Comparison of ENCODE assay signal across 8 cellular contexts in the genomic region with DNA sequence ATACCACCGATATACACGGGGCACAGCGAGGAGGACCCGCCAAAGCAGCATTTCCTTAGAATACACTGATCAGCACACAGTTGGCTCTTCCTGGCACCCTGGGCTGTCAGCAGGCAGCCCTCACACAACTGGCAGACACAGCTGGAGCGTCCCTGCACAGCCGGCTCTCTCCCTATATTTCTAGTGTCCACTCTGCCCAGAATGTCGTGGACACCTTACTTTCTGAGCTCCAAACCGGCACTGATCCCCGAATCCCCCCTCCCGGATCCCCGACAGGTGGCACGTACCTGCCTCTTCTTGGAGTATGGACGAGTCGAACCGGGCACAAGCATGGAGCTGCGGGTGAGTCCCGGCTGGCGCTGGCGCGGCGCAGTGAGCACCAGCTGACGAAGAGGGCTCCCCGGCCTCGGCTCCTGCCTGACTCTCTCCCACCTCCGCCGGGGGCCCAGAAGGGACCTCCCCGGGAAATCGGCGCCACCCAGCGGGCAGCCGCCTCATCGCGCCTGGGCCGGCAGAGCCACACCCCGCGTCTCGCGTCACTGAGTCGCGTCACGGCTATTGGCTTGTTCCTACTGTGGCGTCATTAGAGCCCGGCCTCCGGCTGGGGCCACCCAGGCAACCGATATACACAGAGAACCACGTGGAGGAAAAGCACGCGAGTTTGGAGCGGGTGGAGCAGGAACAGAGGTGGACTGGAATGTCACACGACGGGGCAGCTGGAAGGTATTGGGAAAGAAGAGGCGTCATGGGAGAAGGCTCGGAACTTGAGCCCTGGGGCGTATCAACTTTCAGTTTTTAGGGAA. TPM values are rescaled to one million over a fixed set of nuclear protein-coding genes. Genes with fewer than 3 reads are reported as not detected.
A peak's percentile ranks its signal among the peaks of the same experiment; 100 is the strongest.
DNase-seq lines count a peak whose midpoint lies in the region; ATAC-seq and TF ChIP-seq lines count a peak whose summit lies in the region.

A gene with protein sequence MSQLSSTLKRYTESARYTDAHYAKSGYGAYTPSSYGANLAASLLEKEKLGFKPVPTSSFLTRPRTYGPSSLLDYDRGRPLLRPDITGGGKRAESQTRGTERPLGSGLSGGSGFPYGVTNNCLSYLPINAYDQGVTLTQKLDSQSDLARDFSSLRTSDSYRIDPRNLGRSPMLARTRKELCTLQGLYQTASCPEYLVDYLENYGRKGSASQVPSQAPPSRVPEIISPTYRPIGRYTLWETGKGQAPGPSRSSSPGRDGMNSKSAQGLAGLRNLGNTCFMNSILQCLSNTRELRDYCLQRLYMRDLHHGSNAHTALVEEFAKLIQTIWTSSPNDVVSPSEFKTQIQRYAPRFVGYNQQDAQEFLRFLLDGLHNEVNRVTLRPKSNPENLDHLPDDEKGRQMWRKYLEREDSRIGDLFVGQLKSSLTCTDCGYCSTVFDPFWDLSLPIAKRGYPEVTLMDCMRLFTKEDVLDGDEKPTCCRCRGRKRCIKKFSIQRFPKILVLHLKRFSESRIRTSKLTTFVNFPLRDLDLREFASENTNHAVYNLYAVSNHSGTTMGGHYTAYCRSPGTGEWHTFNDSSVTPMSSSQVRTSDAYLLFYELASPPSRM (minus strand): TSS at position 505 of the 803 bp plus-strand sequence. CDS start 8,210 bp downstream, outside the sequence.

- intact Hi-C loops in Caco-2 (cut with micrococcal nuclease; ENCODE audit: unreplicated experiment), result loop anchor here (1.0 kb wide), 4 partner anchors 20 to 140 kb away; no protein-coding TSS in a partner anchor

- H3K36me3 Mint-ChIP-seq in Caco-2 (ENCODE audit: insufficient read depth, unreplicated experiment), result no peaks in the 10 kb centered on the region

- peak; percentile 97 to 99 for TF ChIP-seq CTCF in Caco-2 (IDR thresholded peaks at IDR 0.05; ENCODE audit: insufficient read depth in 1 of 2, low read depth in 1 of 2, low read length in 1 of 2, severe bottlenecking in 1 of 2, unreplicated experiment in 1 of 2)

- TSS peak; percentile 66 for BruUV-seq in Caco-2 (replicated peaks; lab: Mats Ljungman, UMichigan)

- peaks cover 14% of the 10 kb centered on the region for H3K4me1 Mint-ChIP-seq in Caco-2 (ENCODE audit: low read depth, unreplicated experiment)

- H3K4me3 ChIP-seq in Caco-2 (ENCODE audit: low read depth, low read length), result peak within 1 kb of the TSS; percentile 46
- H3K4me3 ChIP-seq in endocrine pancreas (ENCODE audit: control insufficient read depth, insufficient read depth, low read length), result peak within 1 kb of the TSS; percentile 74
- peak within 1 kb of the TSS; percentile 40 to 89 for H3K4me3 ChIP-seq in mesenchymal stem cell (ENCODE audit: insufficient read depth in 1 of 2, low read depth in 1 of 2, low read length in 2 of 2)

- H3K27me3 ChIP-seq in Caco-2 (replicated peaks; ENCODE audit: control insufficient read depth, insufficient read depth, low read length) (no peaks in the 10 kb centered on the region; the same call in 1 of the 2 replicates), endocrine pancreas (ENCODE audit: control insufficient read depth, insufficient read depth, low read length) (no peaks in the 10 kb centered on the region), mesenchymal stem cell (ENCODE audit: control insufficient read depth in 1 of 2, insufficient read depth in 1 of 2, low read length in 2 of 2) (peaks cover 20 to 49% of the 10 kb centered on the region in 2 experiments)

- POLR2A ChIA-PET in Caco-2 (lab: Charles Lee), result interaction anchor here (0.6 to 2.2 kb wide), 7 partner anchors 15 to 483 kb away, joined by 3 to 10 read pairs (median 4); partner anchors contain the start of genes HINFP and RNF26

- peak within 1 kb of the TSS; percentile 36 for H2AFZ ChIP-seq in mesenchymal stem cell (ENCODE audit: low read depth, low read length)

- CTCF ChIA-PET in Caco-2 (lab: Charles Lee), result interaction anchor here (0.6 to 4.7 kb wide), 24 partner anchors 8 to 1044 kb away, joined by 3 to 66 read pairs (median 4); partner anchors contain the start of genes C1QTNF5, CBL and RNF26

- no peak within 1 kb of the TSS for H4K8ac ChIP-seq in mesenchymal stem cell (ENCODE audit: low read length)

- no peaks in the 10 kb centered on the region for H3K79me1 ChIP-seq in mesenchymal stem cell (replicated peaks; ENCODE audit: low read length, poor library complexity, severe bottlenecking)

- H3K9me3 Mint-ChIP-seq in Caco-2 (ENCODE audit: unreplicated experiment), result no peaks in the 10 kb centered on the region

- H3K18ac ChIP-seq in mesenchymal stem cell (ENCODE audit: low read depth in 1 of 2, low read length in 2 of 2), result peak within 1 kb of the TSS; percentile 6 to 33

- H3K9me3 ChIP-seq in Caco-2 (no peaks in the 10 kb centered on the region), endocrine pancreas (ENCODE audit: control insufficient read depth, low read length) (no peaks in the 10 kb centered on the region), mesenchymal stem cell (ENCODE audit: control insufficient read depth, low read length) (no peaks in the 10 kb centered on the region)

- H2BK5ac ChIP-seq in mesenchymal stem cell (ENCODE audit: low read depth, low read length, poor library complexity, severe bottlenecking), result no peak within 1 kb of the TSS

- H3K23ac ChIP-seq in mesenchymal stem cell (ENCODE audit: low read length in 2 of 2), result no peak within 1 kb of the TSS

- peak within 1 kb of the TSS; percentile 94 for H3K4me2 ChIP-seq in mesenchymal stem cell (ENCODE audit: low read length, poor library complexity, severe bottlenecking)

- H3K4me1 ChIP-seq in Caco-2 (peaks cover 14% of the 10 kb centered on the region), endocrine pancreas (ENCODE audit: control insufficient read depth, insufficient read depth, low read length) (peaks cover 5% of the 10 kb centered on the region), mesenchymal stem cell (ENCODE audit: control insufficient read depth, insufficient read depth, low read depth, low read length) (peaks cover 15% of the 10 kb centered on the region)

- no peak within 1 kb of the TSS for H4K91ac ChIP-seq in mesenchymal stem cell (ENCODE audit: low read length)

- DNase-seq in Caco-2 (peak; percentile 99 to 100), HUDEP-2 (lab: John Stamatoyannopoulos, UW; ENCODE audit: unreplicated experiment in 76 of 76) (peak in 74 of 76 experiments; percentile 34 to 95 (median 87)), NOMO-1 treated with dmso at 0.1 percent for 144 hours (lab: John Stamatoyannopoulos, UW; ENCODE audit: unreplicated experiment) (peak; percentile 83), mesenchymal stem cell (peak; percentile 99)
- DNase-seq in activated CD8-positive, alpha-beta memory T cell treated with anti-CD3 and anti-CD28 coated beads, Interleukin-2, amount 50 U/mL, for 1 hour (ENCODE audit: extremely low read depth), result peak; percentile 88
- peak; percentile 91 for DNase-seq in stimulated activated CD8-positive, alpha-beta memory T cell treated with anti-CD3 and anti-CD28 coated beads, Interleukin-12 subunit alpha, Interleukin-12 subunit beta, amount 100 ng/mL, for 1 hour (ENCODE audit: low read depth)

- no peak within 1 kb of the TSS for H3K14ac ChIP-seq in mesenchymal stem cell (ENCODE audit: low read length in 2 of 2)

- no peak within 1 kb of the TSS for H2BK12ac ChIP-seq in mesenchymal stem cell (ENCODE audit: low read length in 2 of 2)

- no peak within 1 kb of the TSS for H3K4ac ChIP-seq in mesenchymal stem cell (ENCODE audit: low read depth in 1 of 2, low read length in 2 of 2)

- H2BK15ac ChIP-seq in mesenchymal stem cell (ENCODE audit: low read depth, poor library complexity, severe bottlenecking), result no peak within 1 kb of the TSS

- H2BK120ac ChIP-seq in mesenchymal stem cell (ENCODE audit: low read depth, low read length), result no peak within 1 kb of the TSS

- no peak within 1 kb of the TSS for H3K27ac ChIP-seq in mesenchymal stem cell (ENCODE audit: low read length, poor library complexity, severe bottlenecking)

- H3K4me3 Mint-ChIP-seq in Caco-2 (ENCODE audit: unreplicated experiment), result no peak within 1 kb of the TSS

- WGBS in mesenchymal stem cell, result under 1% methylated on average over 49 of the region's 54 CpGs

- no peak within 1 kb of the TSS for H3K27ac Mint-ChIP-seq in Caco-2 (ENCODE audit: unreplicated experiment)

- peaks cover 3% of the 10 kb centered on the region for H3K27me3 Mint-ChIP-seq in Caco-2 (ENCODE audit: insufficient read depth, unreplicated experiment)

- no peak within 1 kb of the TSS for H2AK5ac ChIP-seq in mesenchymal stem cell (ENCODE audit: low read length, severe bottlenecking)

- H3K36me3 ChIP-seq in Caco-2 (ENCODE audit: control insufficient read depth, insufficient read depth, low read length) (no peaks in the 10 kb centered on the region), endocrine pancreas (ENCODE audit: control insufficient read depth, insufficient read depth, low read length) (no peaks in the 10 kb centered on the region), mesenchymal stem cell (ENCODE audit: control insufficient read depth in 1 of 2, insufficient read depth in 2 of 2, low read depth in 1 of 2, low read length in 2 of 2) (no peaks in the 10 kb centered on the region)

- H3K9ac ChIP-seq in endocrine pancreas (ENCODE audit: control insufficient read depth, insufficient read depth, low read length) (peak within 1 kb of the TSS; percentile 38), mesenchymal stem cell (ENCODE audit: low read length) (peak within 1 kb of the TSS; percentile 93)

- ATAC-seq in GM21423 (IDR thresholded peaks at IDR 0.05; ENCODE audit: unreplicated experiment), result peak; percentile 96

RNA-seq across cellular contexts. Expression of the gene that starts here (rescaled TPM):
- 13.9 and 14.4 TPM in 2 replicates for total RNA-seq in Caco-2 (2022)
- polyA plus RNA-seq in mesenchymal stem cell (2013, experiment 1 of 2), result 0.65 TPM
- 0.60 TPM for polyA plus RNA-seq in mesenchymal stem cell (2013, experiment 2 of 2)
